Comparison of ENCODE assay signal across 7 cellular contexts in genomic region chr6:111406200-111406711, GRCh38.
A peak's percentile ranks its signal among the peaks of the same experiment; 100 is the strongest.
DNase-seq lines count a peak whose midpoint lies in the region; ATAC-seq and TF ChIP-seq lines count a peak whose summit lies in the region.

No MANE protein-coding gene starts in this region.

- no peak for TF ChIP-seq EP300 in ovary (IDR thresholded peaks at IDR 0.05)

- peaks cover 27% of the 10 kb centered on the region for H3K4me1 ChIP-seq in OCI-LY7 (ENCODE audit: insufficient read depth, low read length, poor library complexity, severe bottlenecking)
- H3K4me1 ChIP-seq in ovary (ENCODE audit: insufficient read depth), result peaks cover 1% of the 10 kb centered on the region

- H2AFZ ChIP-seq in OCI-LY7 (ENCODE audit: low read length), result no peak overlapping the region

- H3K27ac ChIP-seq in OCI-LY7 (ENCODE audit: low read depth, low read length, poor library complexity, severe bottlenecking) (peak overlapping the region; percentile 53), ovary (no peak overlapping the region)

- H4K20me1 ChIP-seq in OCI-LY7 (ENCODE audit: insufficient read depth, low read length), result no peaks in the 10 kb centered on the region

- POLR2A ChIA-PET in OCI-LY7 (lab: Charles Lee), result no interaction called here

- H3K27me3 ChIP-seq in ovary, result no peaks in the 10 kb centered on the region

- TF ChIP-seq CTCF in OCI-LY7 (conservative IDR thresholded peaks at IDR 0.05; ENCODE audit: low read length) (no peak), ovary (IDR thresholded peaks at IDR 0.05) (no peak)

- H3K36me3 ChIP-seq in OCI-LY7 (ENCODE audit: insufficient read depth, low read length), result peaks cover 78% of the 10 kb centered on the region
- no peaks in the 10 kb centered on the region for H3K36me3 ChIP-seq in ovary

- no TSS peak for BruUV-seq in OCI-LY7 (replicated peaks; lab: Mats Ljungman, UMichigan)

- DNase-seq in OCI-LY7 (ENCODE audit: low spot score), result peak; percentile 82
- DNase-seq in sciatic nerve (ENCODE audit: low spot score), result no peak
- no peak for DNase-seq in HT-29 (ENCODE audit: low spot score)
- no peak for DNase-seq in DMS153 treated with DMSO at 0.1 percent for 48 hours (lab: John Stamatoyannopoulos, UW; ENCODE audit: unreplicated experiment)
- DNase-seq in ovary, result no peak

- H3K9me3 ChIP-seq in OCI-LY7 (ENCODE audit: low read length) (no peaks in the 10 kb centered on the region), ovary (no peaks in the 10 kb centered on the region)

- H3K4me2 ChIP-seq in OCI-LY7 (ENCODE audit: low read length), result peak overlapping the region; percentile 65

- intact Hi-C loops in OCI-LY7 (cut with micrococcal nuclease; ENCODE audit: unreplicated experiment), result loop anchor here (5.0 kb wide), 1 partner anchor 71 kb away; no protein-coding TSS in a partner anchor
- intact Hi-C loops in sciatic nerve (cut with DNase I), result no loop called here
- intact Hi-C loops in ovary (cut with DNase I), result no loop called here

- TF ChIP-seq POLR2A in ovary (IDR thresholded peaks at IDR 0.05), result no peak

- H3K4me3 ChIP-seq in OCI-LY7 (ENCODE audit: low read depth, low read length, poor library complexity, severe bottlenecking) (peak overlapping the region; percentile 49), ovary (no peak overlapping the region)

- peaks cover 8% of the 10 kb centered on the region; the same call in 1 of the 2 replicates for H3K79me2 ChIP-seq in OCI-LY7 (ENCODE audit: insufficient read depth, low read depth, low read length)

- CTCF ChIA-PET in OCI-LY7 (lab: Charles Lee; ENCODE audit: unreplicated experiment), result no interaction called here

- no peaks in the 10 kb centered on the region for H3K9me2 ChIP-seq in OCI-LY7 (ENCODE audit: insufficient read depth, low read length)

- WGBS in ovary, 3 donors, result 90 to 98% (median 91%) methylated on average over 3 of the region's 3 CpGs

- ATAC-seq in GM19043 (IDR thresholded peaks at IDR 0.05; ENCODE audit: low read depth, unreplicated experiment), result peak; percentile 98
- peak; percentile 99 for ATAC-seq in HG02870 (IDR thresholded peaks at IDR 0.05; ENCODE audit: unreplicated experiment)
- peak; percentile 83 for ATAC-seq in sciatic nerve
